In the genomic region with DNA sequence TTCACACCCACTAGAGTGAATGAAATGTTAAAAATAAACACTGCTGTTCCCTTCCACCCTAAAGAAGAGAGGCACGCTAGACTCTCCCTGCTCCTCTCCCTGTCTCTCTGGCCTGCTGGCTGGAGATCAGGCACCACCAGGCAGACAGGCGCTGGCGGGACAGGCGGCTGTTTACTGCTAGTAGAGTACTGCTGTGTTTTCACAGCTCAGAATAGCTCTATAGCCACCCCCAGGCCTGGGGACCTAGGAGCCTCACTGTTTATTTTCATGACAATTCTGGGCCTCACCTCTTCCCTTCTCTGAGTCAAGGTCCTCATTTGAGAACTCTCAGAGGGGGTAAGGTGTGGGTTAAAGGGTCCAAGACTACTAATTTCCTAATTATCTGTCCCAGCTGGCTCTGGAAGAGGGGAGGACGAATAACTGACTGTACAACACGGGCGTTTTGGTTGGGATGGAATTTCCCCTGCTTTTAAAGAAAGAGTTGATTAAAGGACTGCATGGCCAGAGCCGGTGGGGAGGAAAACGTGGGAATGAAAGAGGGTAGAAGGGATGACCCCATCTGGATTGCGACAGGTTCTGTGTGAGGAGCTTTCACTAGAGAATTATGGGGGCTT, we compare ENCODE assay signal across 11 cellular contexts. TPM values are rescaled to one million over a fixed set of nuclear protein-coding genes. Genes with fewer than 3 reads are reported as not detected.
DNase-seq lines count a peak whose midpoint lies in the region; ATAC-seq and TF ChIP-seq lines count a peak whose summit lies in the region.
"Had no signal": no experiment of that assay in that cellular context is flagged by ENCODE, and none has a peak within 500 bp of the region (broad histone marks: within the 10 kb centered on the region; RNA-seq: fewer than 3 reads in every experiment).

No MANE protein-coding gene starts in this region.

- H3K79me2 ChIP-seq in parathyroid adenoma = no peaks in the 10 kb centered on the region

- H3K9me3 Mint-ChIP-seq in CD14-positive monocyte (no peaks in the 10 kb centered on the region), WTC11 (no peaks in the 10 kb centered on the region)

- intact Hi-C loops in CD14-positive monocyte (cut with micrococcal nuclease) = no loop called here

- TF ChIP-seq CTCF in CD14-positive monocyte (IDR thresholded peaks at IDR 0.05) (no peak), WTC11 (IDR thresholded peaks at IDR 0.05) (no peak), parathyroid adenoma (IDR thresholded peaks at IDR 0.05) (no peak)

- CTCF ChIA-PET in WTC11 (lab: Charles Lee) = interaction anchor here (0.6 to 2.1 kb wide), 3 partner anchors 37 to 128 kb away, joined by 3 to 12 read pairs (median 5); no protein-coding TSS in a partner anchor

- H3K4me1 Mint-ChIP-seq in CD14-positive monocyte (peaks cover 62% of the 10 kb centered on the region), WTC11 (peaks cover 13% of the 10 kb centered on the region)

- peaks cover 4% of the 10 kb centered on the region; the same call in 1 of the 2 replicates for H3K4me1 ChIP-seq in iPS-20b (ENCODE audit: insufficient read depth, low read length)
- H3K4me1 ChIP-seq in parathyroid adenoma = no peaks in the 10 kb centered on the region

- H3K27ac Mint-ChIP-seq in CD14-positive monocyte (peak overlapping the region in 5 of 7 donors; percentile 18 to 74 (median 47)), WTC11 (peak overlapping the region; percentile 75; the same call in 1 of the 2 replicates)

- H3K9me3 ChIP-seq in iPS-20b (ENCODE audit: insufficient read depth, low read depth, low read length) (no peaks in the 10 kb centered on the region), parathyroid adenoma (ENCODE audit: control insufficient read depth, low read length) (no peaks in the 10 kb centered on the region)

- ATAC-seq in WTC11 (peak; percentile 92), HG03571 (IDR thresholded peaks at IDR 0.05; ENCODE audit: unreplicated experiment) (no peak), HG03108 (IDR thresholded peaks at IDR 0.05; ENCODE audit: unreplicated experiment) (no peak), HG03565 (IDR thresholded peaks at IDR 0.05; ENCODE audit: unreplicated experiment) (no peak)

- H3K27me3 ChIP-seq in iPS-20b (ENCODE audit: insufficient read depth, low read length) (no peaks in the 10 kb centered on the region), parathyroid adenoma (ENCODE audit: control insufficient read depth, insufficient read depth, low read length) (no peaks in the 10 kb centered on the region)

- H3K9ac ChIP-seq in iPS-20b (ENCODE audit: low read depth, low read length) (peak overlapping the region; percentile 35; the same call in 1 of the 2 replicates), parathyroid adenoma (no peak overlapping the region)

- H3K4me3 ChIP-seq in iPS-20b (ENCODE audit: low read length) = no peak overlapping the region
- H3K4me3 ChIP-seq in parathyroid adenoma (ENCODE audit: low read depth, low read length) = no peak overlapping the region

- H3K4me3 Mint-ChIP-seq in CD14-positive monocyte (no peak overlapping the region), WTC11 (no peak overlapping the region)

- H3K36me3 Mint-ChIP-seq in CD14-positive monocyte = no peaks in the 10 kb centered on the region
- H3K36me3 Mint-ChIP-seq in WTC11 = no peaks in the 10 kb centered on the region

- H3K27ac ChIP-seq in iPS-20b (ENCODE audit: low read length) (no peak overlapping the region), parathyroid adenoma (peak overlapping the region; percentile 44)

- POLR2A ChIA-PET in WTC11 (lab: Charles Lee) = no interaction called here

- peak overlapping the region; percentile 50 for H2AFZ ChIP-seq in parathyroid adenoma

- H3K27me3 Mint-ChIP-seq in CD14-positive monocyte (ENCODE audit: low read depth in 3 of 3) = peaks cover 0 to 2% (median 0%) of the 10 kb centered on the region in 3 donors
- H3K27me3 Mint-ChIP-seq in WTC11 (ENCODE audit: low read depth) = peaks cover under 1% of the 10 kb centered on the region; the same call in 1 of the 2 replicates

- H3K4me2 ChIP-seq in parathyroid adenoma (ENCODE audit: low read length) = no peak overlapping the region

- no peak for DNase-seq in CD14-positive monocyte (ENCODE audit: low spot score)
- DNase-seq in WTC11 (ENCODE audit: low spot score) = peak; percentile 47
- no peak for DNase-seq in mesenteric fat pad (ENCODE audit: low spot score)
- DNase-seq: activated naive CD4-positive, alpha-beta T cell; NCI-H1694 had no signal

- H3K36me3 ChIP-seq in iPS-20b (ENCODE audit: insufficient read depth, low read depth, low read length) (no peaks in the 10 kb centered on the region), parathyroid adenoma (ENCODE audit: control insufficient read depth, insufficient read depth, low read length) (no peaks in the 10 kb centered on the region)

TF ChIP-seq in WTC11, 78 proteins besides CTCF, POLR2A, EP300 and RAD21:
- TF ChIP-seq CBFB (CRISPR knock-in tag; IDR thresholded peaks at IDR 0.05; ENCODE audit: low read depth) = no peak
- TF ChIP-seq, protein P1, sequence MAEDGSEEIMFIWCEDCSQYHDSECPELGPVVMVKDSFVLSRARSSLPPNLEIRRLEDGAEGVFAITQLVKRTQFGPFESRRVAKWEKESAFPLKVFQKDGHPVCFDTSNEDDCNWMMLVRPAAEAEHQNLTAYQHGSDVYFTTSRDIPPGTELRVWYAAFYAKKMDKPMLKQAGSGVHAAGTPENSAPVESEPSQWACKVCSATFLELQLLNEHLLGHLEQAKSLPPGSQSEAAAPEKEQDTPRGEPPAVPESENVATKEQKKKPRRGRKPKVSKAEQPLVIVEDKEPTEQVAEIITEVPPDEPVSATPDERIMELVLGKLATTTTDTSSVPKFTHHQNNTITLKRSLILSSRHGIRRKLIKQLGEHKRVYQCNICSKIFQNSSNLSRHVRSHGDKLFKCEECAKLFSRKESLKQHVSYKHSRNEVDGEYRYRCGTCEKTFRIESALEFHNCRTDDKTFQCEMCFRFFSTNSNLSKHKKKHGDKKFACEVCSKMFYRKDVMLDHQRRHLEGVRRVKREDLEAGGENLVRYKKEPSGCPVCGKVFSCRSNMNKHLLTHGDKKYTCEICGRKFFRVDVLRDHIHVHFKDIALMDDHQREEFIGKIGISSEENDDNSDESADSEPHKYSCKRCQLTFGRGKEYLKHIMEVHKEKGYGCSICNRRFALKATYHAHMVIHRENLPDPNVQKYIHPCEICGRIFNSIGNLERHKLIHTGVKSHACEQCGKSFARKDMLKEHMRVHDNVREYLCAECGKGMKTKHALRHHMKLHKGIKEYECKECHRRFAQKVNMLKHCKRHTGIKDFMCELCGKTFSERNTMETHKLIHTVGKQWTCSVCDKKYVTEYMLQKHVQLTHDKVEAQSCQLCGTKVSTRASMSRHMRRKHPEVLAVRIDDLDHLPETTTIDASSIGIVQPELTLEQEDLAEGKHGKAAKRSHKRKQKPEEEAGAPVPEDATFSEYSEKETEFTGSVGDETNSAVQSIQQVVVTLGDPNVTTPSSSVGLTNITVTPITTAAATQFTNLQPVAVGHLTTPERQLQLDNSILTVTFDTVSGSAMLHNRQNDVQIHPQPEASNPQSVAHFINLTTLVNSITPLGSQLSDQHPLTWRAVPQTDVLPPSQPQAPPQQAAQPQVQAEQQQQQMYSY (CRISPR knock-in tag; IDR thresholded peaks at IDR 0.05) = peak; percentile 37; the same call in 1 of the 2 replicates
TF ChIP-seq in WTC11: peak in this region for 1.

RNA-seq across cellular contexts. Expression of gene G6PC1, which starts 9.0 kb away (rescaled TPM):
- not detected for polyA plus RNA-seq in CD14-positive monocyte
- 0.37 TPM in 1 of 3 replicates, not detected in the others for total RNA-seq in WTC11 (2021)
- total RNA-seq in mesenteric fat pad = not detected
- total RNA-seq: ureter had no signal

RNA-seq across cellular contexts. Expression of gene AOC3, which starts 40.6 kb away (rescaled TPM):
- not detected for polyA plus RNA-seq in CD14-positive monocyte
- 6.2 to 8.2 TPM (median 7.6 TPM) in 3 replicates for total RNA-seq in WTC11 (2021)
- 528 TPM for total RNA-seq in mesenteric fat pad

RNA-seq across cellular contexts. Expression of gene AOC2, which starts 47.3 kb away (rescaled TPM):
- under 1 TPM in 1 of 2 donors, not detected in 1; 0.09 TPM for polyA plus RNA-seq in CD14-positive monocyte
- 9.8 to 11.0 TPM (median 10.1 TPM) in 3 replicates for total RNA-seq in WTC11 (2021)
- 10.5 TPM for total RNA-seq in mesenteric fat pad

RNA-seq across cellular contexts. Expression of gene PSME3, which starts 58.4 kb away (rescaled TPM):
- 100 to 1,000 TPM; 124 to 137 TPM for polyA plus RNA-seq in CD14-positive monocyte
- total RNA-seq in WTC11 (2021) = 141 to 192 TPM (median 159 TPM) in 3 replicates
- 144 TPM for total RNA-seq in mesenteric fat pad

Comparison
In these comparisons a context has a peak if more than half of its experiments do, and no peak if none do; other contexts are left out.
1. RNA of gene AOC3, which starts 40.6 kb away (total RNA-seq): 528 TPM in mesenteric fat pad (single experiment); 6.2 to 8.2 TPM in WTC11; every median in the first group is over 10 times any median in the second.